In the genomic region with DNA sequence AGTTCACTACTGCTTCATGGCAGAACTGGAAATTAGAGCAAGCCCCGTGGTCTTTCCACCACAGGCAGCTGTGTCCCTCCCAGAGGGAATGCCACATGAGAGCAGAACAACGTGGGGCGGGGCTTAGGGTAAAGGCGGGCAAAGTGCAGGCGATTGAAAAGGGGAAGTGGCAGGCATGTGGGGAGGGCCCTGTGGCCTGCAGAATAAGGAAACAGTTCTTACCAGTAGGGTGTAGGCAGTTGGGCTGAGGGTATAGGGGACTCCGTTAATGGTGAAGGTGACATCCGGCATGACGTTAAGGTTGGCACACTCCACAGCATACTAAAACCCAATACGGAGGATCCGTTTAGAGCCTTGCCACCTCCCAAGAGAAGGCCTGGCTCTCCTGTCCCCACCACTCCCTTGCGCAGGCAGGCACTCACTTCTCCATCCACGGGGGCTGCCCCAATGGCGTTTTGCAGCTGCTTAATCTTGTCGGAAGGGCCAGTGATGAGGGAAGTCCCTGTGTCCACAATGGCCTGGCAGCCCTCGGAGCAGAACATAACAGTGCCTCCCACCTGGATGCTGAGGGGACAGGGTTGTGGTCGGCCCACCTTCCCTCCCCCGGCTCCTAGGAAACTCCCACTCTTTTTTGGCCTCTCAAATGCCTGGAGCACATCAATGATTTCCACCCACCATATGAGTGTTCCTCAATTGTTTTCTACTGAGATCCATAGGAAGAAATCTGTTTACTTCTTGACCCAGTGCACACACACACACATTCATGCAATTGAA, we compare ENCODE assay signal across 2 cellular contexts.
TF ChIP-seq lines count a peak whose summit lies in the region.

No MANE protein-coding gene starts in this region.

TF ChIP-seq in IMR-90, 13 proteins besides CTCF, POLR2A, EP300 and RAD21:
- TF ChIP-seq RFX5 (IDR thresholded peaks at IDR 0.05; ENCODE audit: low read depth, low read length) = no peak
- TF ChIP-seq NFE2L2 (IDR thresholded peaks at IDR 0.05; ENCODE audit: low read depth, low read length) = no peak
- TF ChIP-seq MAZ (IDR thresholded peaks at IDR 0.05; ENCODE audit: borderline replicate concordance, low read depth, low read length) = no peak
- TF ChIP-seq RCOR1 (IDR thresholded peaks at IDR 0.05; ENCODE audit: insufficient replicate concordance, low read length) = no peak
- no peak for TF ChIP-seq MXI1 (IDR thresholded peaks at IDR 0.05; ENCODE audit: borderline replicate concordance, low read depth, low read length)
- no peak for TF ChIP-seq ELK1 (IDR thresholded peaks at IDR 0.05; ENCODE audit: borderline replicate concordance, low read depth, low read length)
- no peak for TF ChIP-seq FOS (IDR thresholded peaks at IDR 0.05; ENCODE audit: low read depth, low read length)
- TF ChIP-seq CHD1 (IDR thresholded peaks at IDR 0.05; ENCODE audit: low read depth, low read length) = no peak
- TF ChIP-seq MAFK (IDR thresholded peaks at IDR 0.05; ENCODE audit: low read depth, low read length) = no peak
- TF ChIP-seq SMC3 (IDR thresholded peaks at IDR 0.05; ENCODE audit: low read depth, low read length) = no peak
- no peak for TF ChIP-seq USF2 (IDR thresholded peaks at IDR 0.05; ENCODE audit: low read depth, low read length)
- no peak for TF ChIP-seq BHLHE40 (IDR thresholded peaks at IDR 0.05; ENCODE audit: low read depth, low read length)
- TF ChIP-seq CEBPB (IDR thresholded peaks at IDR 0.05; ENCODE audit: low read depth, low read length) = no peak

TF ChIP-seq in HepG2, 621 proteins besides CTCF, POLR2A, EP300 and RAD21:
- TF ChIP-seq SALL2 (CRISPR knock-in tag; IDR thresholded peaks at IDR 0.05) = no peak
- no peak for TF ChIP-seq RXRA (CRISPR knock-in tag; IDR thresholded peaks at IDR 0.05)
- peak; percentile 17; the same call in 1 of the 2 replicates for TF ChIP-seq SALL1 (CRISPR knock-in tag; IDR thresholded peaks at IDR 0.05)
- no peak for TF ChIP-seq MXD4 (CRISPR knock-in tag; IDR thresholded peaks at IDR 0.05)
- no peak for TF ChIP-seq THAP11 (CRISPR knock-in tag; IDR thresholded peaks at IDR 0.05)
- TF ChIP-seq HNF1B (CRISPR knock-in tag; IDR thresholded peaks at IDR 0.05) = 0 out of 2 replicates have a peak, but pooled peaks have one; percentile 24
- TF ChIP-seq ZNF414 (CRISPR knock-in tag; IDR thresholded peaks at IDR 0.05) = no peak
- no peak for TF ChIP-seq HNRNPL (IDR thresholded peaks at IDR 0.05; ENCODE audit: low read depth, low read length)
- TF ChIP-seq ZNF782 (CRISPR knock-in tag; IDR thresholded peaks at IDR 0.05; ENCODE audit: borderline replicate concordance) = no peak
- TF ChIP-seq MAX (IDR thresholded peaks at IDR 0.05) = 0 out of 2 replicates have a peak, but pooled peaks have one; percentile 39
- peak; percentile 35; the same call in 1 of the 2 replicates for TF ChIP-seq TFDP2 (CRISPR knock-in tag; IDR thresholded peaks at IDR 0.05)
- TF ChIP-seq, protein P1, sequence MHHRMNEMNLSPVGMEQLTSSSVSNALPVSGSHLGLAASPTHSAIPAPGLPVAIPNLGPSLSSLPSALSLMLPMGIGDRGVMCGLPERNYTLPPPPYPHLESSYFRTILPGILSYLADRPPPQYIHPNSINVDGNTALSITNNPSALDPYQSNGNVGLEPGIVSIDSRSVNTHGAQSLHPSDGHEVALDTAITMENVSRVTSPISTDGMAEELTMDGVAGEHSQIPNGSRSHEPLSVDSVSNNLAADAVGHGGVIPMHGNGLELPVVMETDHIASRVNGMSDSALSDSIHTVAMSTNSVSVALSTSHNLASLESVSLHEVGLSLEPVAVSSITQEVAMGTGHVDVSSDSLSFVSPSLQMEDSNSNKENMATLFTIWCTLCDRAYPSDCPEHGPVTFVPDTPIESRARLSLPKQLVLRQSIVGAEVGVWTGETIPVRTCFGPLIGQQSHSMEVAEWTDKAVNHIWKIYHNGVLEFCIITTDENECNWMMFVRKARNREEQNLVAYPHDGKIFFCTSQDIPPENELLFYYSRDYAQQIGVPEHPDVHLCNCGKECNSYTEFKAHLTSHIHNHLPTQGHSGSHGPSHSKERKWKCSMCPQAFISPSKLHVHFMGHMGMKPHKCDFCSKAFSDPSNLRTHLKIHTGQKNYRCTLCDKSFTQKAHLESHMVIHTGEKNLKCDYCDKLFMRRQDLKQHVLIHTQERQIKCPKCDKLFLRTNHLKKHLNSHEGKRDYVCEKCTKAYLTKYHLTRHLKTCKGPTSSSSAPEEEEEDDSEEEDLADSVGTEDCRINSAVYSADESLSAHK (CRISPR knock-in tag; IDR thresholded peaks at IDR 0.05; ENCODE audit: borderline replicate concordance) = no peak
- no peak for TF ChIP-seq CBX1 (IDR thresholded peaks at IDR 0.05; ENCODE audit: low read depth)
- TF ChIP-seq, protein P2, sequence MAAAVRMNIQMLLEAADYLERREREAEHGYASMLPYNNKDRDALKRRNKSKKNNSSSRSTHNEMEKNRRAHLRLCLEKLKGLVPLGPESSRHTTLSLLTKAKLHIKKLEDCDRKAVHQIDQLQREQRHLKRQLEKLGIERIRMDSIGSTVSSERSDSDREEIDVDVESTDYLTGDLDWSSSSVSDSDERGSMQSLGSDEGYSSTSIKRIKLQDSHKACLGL (CRISPR knock-in tag; IDR thresholded peaks at IDR 0.05) = no peak
- no peak for TF ChIP-seq ZNF768 (CRISPR knock-in tag; IDR thresholded peaks at IDR 0.05)
- 0 out of 2 replicates have a peak, but pooled peaks have one; percentile 33 for TF ChIP-seq PATZ1 (CRISPR knock-in tag; IDR thresholded peaks at IDR 0.05)
- TF ChIP-seq ZNF687 (CRISPR knock-in tag; IDR thresholded peaks at IDR 0.05) = peak; percentile 20
- TF ChIP-seq SP5 (CRISPR knock-in tag; IDR thresholded peaks at IDR 0.05; ENCODE audit: borderline replicate concordance, low read depth) = 0 out of 2 replicates have a peak, but pooled peaks have one; percentile 18
- no peak for TF ChIP-seq MIER2 (CRISPR knock-in tag; IDR thresholded peaks at IDR 0.05)
TF ChIP-seq in HepG2: peak in this region for 7.
